ENCODE assay signal across 39 cellular contexts in genomic region chr7:89182116-89182515, GRCh38.
"Had no signal": no experiment of that assay in that cellular context is flagged by ENCODE, and none has a peak within 500 bp of the region (broad histone marks: within the 10 kb centered on the region; RNA-seq: fewer than 3 reads in every experiment).

No MANE protein-coding gene starts in this region.

- ATAC-seq: activated naive CD4-positive, alpha-beta T cell treated with anti-CD3 and anti-CD28 coated beads, Interleukin-2, amount 50 U/mL, for 72 hours; activated naive CD8-positive, alpha-beta T cell treated with anti-CD3 and anti-CD28 coated beads, Interleukin-2, amount 50 U/mL, for 24 hours; activated T-cell treated with anti-CD3 and anti-CD28 coated beads, Interleukin-2, amount 50 U/mL, for 4 hours; activated T-cell treated with anti-CD3 and anti-CD28 coated beads, Interleukin-2, amount 50 U/mL, for 72 hours; activated T-helper 17 cell treated with anti-CD3 and anti-CD28 coated beads, Interleukin-2, amount 50 U/mL, for 72 hours; body of pancreas had no signal

- H3K36me3 ChIP-seq: adrenal gland, ascending aorta, brain microvascular endothelial cell, breast epithelium, cardiac muscle cell had no signal

- H3K27ac ChIP-seq: adrenal gland, ascending aorta, body of pancreas, brain microvascular endothelial cell, breast epithelium, cardiac muscle cell had no signal

- H3K27ac Mint-ChIP-seq: activated naive CD4-positive, alpha-beta T cell treated with anti-CD3 and anti-CD28 coated beads for 36 hours; activated naive CD4-positive, alpha-beta T cell treated with anti-CD3 and anti-CD28 coated beads, Interleukin-2, amount 10 ng/mL, durations not matched to agents 7 days and 5 days; activated naive CD4-positive, alpha-beta T cell treated with anti-CD3 and anti-CD28 coated beads, Interleukin-2, amount 50 U/mL, for 24 hours; activated naive CD4-positive, alpha-beta T cell treated with anti-CD3 and anti-CD28 coated beads, Interleukin-2, amount 50 U/mL, for 72 hours; activated naive CD8-positive, alpha-beta T cell; activated naive CD8-positive, alpha-beta T cell treated with anti-CD3 and anti-CD28 coated beads for 36 hours; activated naive CD8-positive, alpha-beta T cell treated with anti-CD3 and anti-CD28 coated beads, Interleukin-2, amount 10 ng/mL, durations not matched to agents 7 days and 5 days; activated naive CD8-positive, alpha-beta T cell treated with anti-CD3 and anti-CD28 coated beads, Interleukin-2, amount 50 U/mL, for 24 hours; activated T-cell treated with anti-CD3 and anti-CD28 coated beads, Interleukin-2, amount 50 U/mL, for 72 hours; activated T-helper 1 cell treated with anti-CD3 and anti-CD28 coated beads, Interleukin-12 subunit alpha, Interleukin-12 subunit beta, Interleukin-2, Interleukin-4 antibody, amounts not matched to agents 30 ng/mL and 10 ng/mL and 1 ng/mL, durations not matched to agents 14 hours and 24 hours and 36 hours; activated T-helper 17 cell treated with anti-CD3 and anti-CD28 coated beads, Interleukin-2, amount 50 U/mL, for 72 hours; activated T-helper 2 cell treated with anti-CD3 and anti-CD28 coated beads, Interferon-gamma antibody, Interleukin-2, Interleukin-4, amounts not matched to agents 10 μg/mL and 5 μg/mL and 100 μg/mL, durations not matched to agents 14 hours and 24 hours and 36 hours; brain had no signal

- H3K4me3 ChIP-seq: adrenal gland, ascending aorta, body of pancreas, breast epithelium, cardiac muscle cell had no signal

- H3K9me3 ChIP-seq: adrenal gland, ascending aorta, body of pancreas had no signal

- H3K27me3 Mint-ChIP-seq: activated naive CD4-positive, alpha-beta T cell treated with anti-CD3 and anti-CD28 coated beads, Interleukin-2, amount 10 ng/mL, durations not matched to agents 7 days and 5 days; activated naive CD8-positive, alpha-beta T cell; activated naive CD8-positive, alpha-beta T cell treated with anti-CD3 and anti-CD28 coated beads for 36 hours; activated naive CD8-positive, alpha-beta T cell treated with anti-CD3 and anti-CD28 coated beads, Interleukin-2, amount 10 ng/mL, durations not matched to agents 7 days and 5 days; activated naive CD8-positive, alpha-beta T cell treated with anti-CD3 and anti-CD28 coated beads, Interleukin-2, amount 50 U/mL, for 24 hours; activated T-helper 17 cell treated with anti-CD3 and anti-CD28 coated beads, Interleukin-2, amount 50 U/mL, for 72 hours; brain; central memory CD8-positive, alpha-beta T cell had no signal

- H3K4me1 ChIP-seq: adrenal gland, ascending aorta, body of pancreas, breast epithelium had no signal

- H3K36me3 Mint-ChIP-seq: activated naive CD4-positive, alpha-beta T cell treated with anti-CD3 and anti-CD28 coated beads, Interleukin-2, amount 10 ng/mL, durations not matched to agents 7 days and 5 days; activated naive CD8-positive, alpha-beta T cell; activated naive CD8-positive, alpha-beta T cell treated with anti-CD3 and anti-CD28 coated beads, Interleukin-2, amount 10 ng/mL, durations not matched to agents 7 days and 5 days; brain had no signal

- DNase-seq: activated effector memory CD4-positive, alpha-beta T cell treated with anti-CD3 and anti-CD28 coated beads, Interleukin-2, amount 50 U/mL, for 16 hours; activated effector memory CD4-positive, alpha-beta T cell treated with Interleukin-2 at 50 U/mL for 16 hours; activated gamma-delta T cell treated with Interleukin-2 at 50 U/mL for 16 hours; activated naive CD4-positive, alpha-beta T cell; activated naive CD4-positive, alpha-beta T cell treated with anti-CD3 and anti-CD28 coated beads for 36 hours; activated naive CD4-positive, alpha-beta T cell treated with anti-CD3 and anti-CD28 coated beads, Interleukin-2, amount 10 ng/mL, durations not matched to agents 7 days and 5 days; activated naive CD4-positive, alpha-beta T cell treated with anti-CD3 and anti-CD28 coated beads, Interleukin-2, amount 50 U/mL, for 16 hours; activated naive CD4-positive, alpha-beta T cell treated with Interleukin-2 at 50 U/mL for 16 hours; activated naive CD8-positive, alpha-beta T cell treated with anti-CD3 and anti-CD28 coated beads for 36 hours; activated naive CD8-positive, alpha-beta T cell treated with anti-CD3 and anti-CD28 coated beads, Interleukin-2, amount 10 ng/mL, durations not matched to agents 7 days and 5 days; activated naive CD8-positive, alpha-beta T cell treated with anti-CD3 and anti-CD28 coated beads, Interleukin-2, amount 50 U/mL, for 24 hours; activated T-cell treated with anti-CD3 and anti-CD28 coated beads, Interleukin-2, amount 50 U/mL, for 1 hour; activated T-cell treated with anti-CD3 and anti-CD28 coated beads, Interleukin-2, amount 50 U/mL, for 4 hours; activated T-cell treated with anti-CD3 and anti-CD28 coated beads, Interleukin-2, amount 50 U/mL, for 48 hours; activated T-cell treated with anti-CD3 and anti-CD28 coated beads, Interleukin-2, amount 50 U/mL, for 72 hours; adrenal gland; amniotic stem cell; amygdala; anterior cingulate cortex; aorta; body of pancreas; brain microvascular endothelial cell; caudate nucleus; central memory CD4-positive, alpha-beta T cell; cerebellar nuclear complex had no signal

- H3K27me3 ChIP-seq: adrenal gland, ascending aorta, body of pancreas, brain microvascular endothelial cell, breast epithelium, cardiac muscle cell had no signal

- H3K4me1 Mint-ChIP-seq: activated naive CD4-positive, alpha-beta T cell treated with anti-CD3 and anti-CD28 coated beads, Interleukin-2, amount 10 ng/mL, durations not matched to agents 7 days and 5 days; activated naive CD4-positive, alpha-beta T cell treated with anti-CD3 and anti-CD28 coated beads, Interleukin-2, amount 50 U/mL, for 24 hours; activated naive CD8-positive, alpha-beta T cell treated with anti-CD3 and anti-CD28 coated beads for 36 hours; activated naive CD8-positive, alpha-beta T cell treated with anti-CD3 and anti-CD28 coated beads, Interleukin-2, amount 10 ng/mL, durations not matched to agents 7 days and 5 days; activated naive CD8-positive, alpha-beta T cell treated with anti-CD3 and anti-CD28 coated beads, Interleukin-2, amount 50 U/mL, for 24 hours; activated T-helper 17 cell treated with anti-CD3 and anti-CD28 coated beads, Interleukin-2, amount 50 U/mL, for 72 hours; brain; central memory CD8-positive, alpha-beta T cell had no signal

- H3K4me3 Mint-ChIP-seq: activated naive CD4-positive, alpha-beta T cell treated with anti-CD3 and anti-CD28 coated beads for 36 hours; activated naive CD4-positive, alpha-beta T cell treated with anti-CD3 and anti-CD28 coated beads, Interleukin-2, amount 10 ng/mL, durations not matched to agents 7 days and 5 days; activated naive CD4-positive, alpha-beta T cell treated with anti-CD3 and anti-CD28 coated beads, Interleukin-2, amount 50 U/mL, for 24 hours; activated naive CD8-positive, alpha-beta T cell; activated naive CD8-positive, alpha-beta T cell treated with anti-CD3 and anti-CD28 coated beads for 36 hours; activated naive CD8-positive, alpha-beta T cell treated with anti-CD3 and anti-CD28 coated beads, Interleukin-2, amount 10 ng/mL, durations not matched to agents 7 days and 5 days; activated naive CD8-positive, alpha-beta T cell treated with anti-CD3 and anti-CD28 coated beads, Interleukin-2, amount 50 U/mL, for 24 hours; activated T-cell treated with anti-CD3 and anti-CD28 coated beads, Interleukin-2, amount 50 U/mL, for 4 hours; activated T-cell treated with anti-CD3 and anti-CD28 coated beads, Interleukin-2, amount 50 U/mL, for 72 hours; activated T-helper 1 cell treated with anti-CD3 and anti-CD28 coated beads, Interleukin-12 subunit alpha, Interleukin-12 subunit beta, Interleukin-2, Interleukin-4 antibody, amounts not matched to agents 30 ng/mL and 10 ng/mL and 1 ng/mL, durations not matched to agents 14 hours and 24 hours and 36 hours; activated T-helper 17 cell treated with anti-CD3 and anti-CD28 coated beads, Interleukin-2, amount 50 U/mL, for 72 hours; brain; central memory CD8-positive, alpha-beta T cell had no signal

- H3K9me3 Mint-ChIP-seq: activated naive CD8-positive, alpha-beta T cell treated with anti-CD3 and anti-CD28 coated beads for 36 hours; activated T-helper 1 cell treated with anti-CD3 and anti-CD28 coated beads, Interleukin-12 subunit alpha, Interleukin-12 subunit beta, Interleukin-2, Interleukin-4 antibody, amounts not matched to agents 30 ng/mL and 10 ng/mL and 1 ng/mL, durations not matched to agents 14 hours and 24 hours and 36 hours had no signal

- FAIRE-seq: astrocyte, bronchial epithelial cell, colon had no signal
